Comparison of ENCODE assay signal across 8 cellular contexts in the genomic region with DNA sequence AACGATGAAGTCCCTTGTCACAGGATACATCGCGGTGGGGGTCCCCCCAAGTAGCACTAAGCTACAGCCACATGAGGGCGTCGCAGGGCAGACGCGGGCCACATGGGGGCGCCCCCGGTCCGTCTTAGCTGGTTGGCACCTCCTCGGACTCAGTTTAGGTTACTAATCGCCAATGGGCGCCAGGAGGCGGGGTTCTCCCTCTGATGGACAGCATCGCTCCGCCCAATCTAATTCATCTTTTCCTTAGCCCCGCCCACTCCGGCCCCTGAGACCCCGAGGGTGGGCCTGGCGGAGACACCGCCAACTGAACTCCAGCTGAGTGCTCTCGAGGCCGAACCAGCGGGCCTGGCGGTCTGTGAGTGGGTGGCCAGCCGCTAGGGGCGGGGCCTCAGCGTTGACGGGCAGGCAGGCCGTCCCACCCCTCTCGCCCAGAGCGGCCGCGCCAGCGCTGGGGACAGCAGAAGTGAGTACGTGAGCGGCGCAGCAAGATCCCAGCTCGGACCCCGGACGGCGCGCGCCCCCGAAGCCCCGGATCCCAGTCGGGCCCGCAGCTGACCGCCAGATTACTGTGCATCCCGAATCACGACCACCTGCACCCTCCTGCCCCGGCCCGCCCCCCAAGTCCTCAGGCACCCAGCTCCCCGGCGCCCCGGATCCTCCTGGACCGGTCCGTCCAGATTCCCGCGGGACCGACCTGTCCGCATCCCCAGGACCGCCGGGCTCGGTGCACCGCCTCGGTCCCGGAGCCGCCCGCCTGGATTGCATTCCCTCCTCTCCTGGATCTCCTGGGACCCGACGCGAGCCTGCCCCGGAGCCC. TPM values are rescaled to one million over a fixed set of nuclear protein-coding genes. Genes with fewer than 3 reads are reported as not detected.
A peak's percentile ranks its signal among the peaks of the same experiment; 100 is the strongest.
DNase-seq lines count a peak whose midpoint lies in the region; ATAC-seq and TF ChIP-seq lines count a peak whose summit lies in the region.

A gene (plus strand): TSS at position 457 of the 817 bp plus-strand sequence. CDS start 451 bp downstream, outside the sequence.

- peak within 1 kb of the TSS; percentile 85 for H3K4me3 Mint-ChIP-seq in chondrocyte (ENCODE audit: unreplicated experiment)

- peak; percentile 100 for TF ChIP-seq CTCF in chondrocyte (IDR thresholded peaks at IDR 0.05)

- H3K36me3 Mint-ChIP-seq in chondrocyte (ENCODE audit: low read depth), result no peaks in the 10 kb centered on the region

- peak within 1 kb of the TSS; percentile 75 for H3K27ac Mint-ChIP-seq in chondrocyte (ENCODE audit: unreplicated experiment)

- ATAC-seq in HG03442 (IDR thresholded peaks at IDR 0.05; ENCODE audit: unreplicated experiment), result peak; percentile 84

- H3K4me1 Mint-ChIP-seq in chondrocyte (ENCODE audit: low read depth), result peaks cover 41% of the 10 kb centered on the region

- no peaks in the 10 kb centered on the region for H3K9me3 Mint-ChIP-seq in chondrocyte (ENCODE audit: low read depth)

- DNase-seq in Ammon's horn (ENCODE audit: low spot score) (peak; percentile 99), GM19240 (ENCODE audit: insufficient read length, low spot score) (peak; percentile 97), NCI-H510A (lab: John Stamatoyannopoulos, UW) (peak; percentile 100), chondrocyte (ENCODE audit: low spot score) (peak; percentile 100), islet precursor cell (peak; percentile 100)
- DNase-seq in activated CD4-positive, alpha-beta T cell treated with anti-CD3 and anti-CD28 coated beads for 24 hours (ENCODE audit: low read depth in 2 of 2), result peak; percentile 86 to 91
- peak; percentile 88 for DNase-seq in stimulated activated CD4-positive, alpha-beta T cell treated with anti-CD3 and anti-CD28 coated beads, Interleukin-12 subunit alpha, Interleukin-12 subunit beta, amount 100 ng/mL, for 4 hours

- peaks cover 17% of the 10 kb centered on the region for H3K27me3 Mint-ChIP-seq in chondrocyte (ENCODE audit: low read depth)

RNA-seq across cellular contexts. Expression of the gene that starts here (rescaled TPM):
- total RNA-seq in chondrocyte, result 7.2 to 11.6 TPM (median 7.5 TPM) in 3 replicates

Comparison
In these comparisons a context has a peak if more than half of its experiments do, and no peak if none do; other contexts are left out.
1. Peak in every context shown above with its lines: DNase-seq and ATAC-seq.